In the genomic region with DNA sequence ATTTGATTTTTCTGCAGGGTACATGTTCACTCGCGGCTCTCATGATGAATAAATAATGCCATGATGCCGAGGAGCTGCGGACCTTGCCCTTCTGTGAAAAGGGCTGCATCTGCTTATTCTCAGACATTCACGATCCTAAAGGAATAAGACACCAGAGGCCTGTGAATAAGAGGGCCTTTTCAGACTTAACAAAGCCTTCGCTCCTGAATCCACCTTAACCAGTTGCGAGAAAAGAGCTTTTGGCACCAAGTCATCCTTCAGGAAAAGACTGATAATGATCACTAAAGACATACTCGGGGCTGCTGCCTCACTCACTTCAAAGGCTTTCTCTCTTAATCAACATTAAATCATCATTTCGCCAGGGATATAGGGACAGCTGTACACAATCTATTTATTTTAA, we compare ENCODE assay signal across 13 cellular contexts.
DNase-seq lines count a peak whose midpoint lies in the region; TF ChIP-seq lines count a peak whose summit lies in the region.
"Had no signal": no experiment of that assay in that cellular context is flagged by ENCODE, and none has a peak within 500 bp of the region (broad histone marks: within the 10 kb centered on the region; RNA-seq: fewer than 3 reads in every experiment).

No MANE protein-coding gene starts in this region.

- no peaks in the 10 kb centered on the region for H3K27me3 ChIP-seq in ovary
- H3K27me3 ChIP-seq: BLaER1 treated with 17β-estradiol and CSF1 and Interleukin-3, amounts not matched to agents 10 nM and 100 nM had no signal

- TF ChIP-seq POLR2A in ovary (IDR thresholded peaks at IDR 0.05), result no peak

- TF ChIP-seq CTCF in fibroblast of pulmonary artery (IDR thresholded peaks at IDR 0.05; ENCODE audit: low read length, missing control alignments) (no peak), ovary (IDR thresholded peaks at IDR 0.05) (no peak)

- no peaks in the 10 kb centered on the region for H3K4me1 ChIP-seq in ovary (ENCODE audit: insufficient read depth)
- H3K4me1 ChIP-seq: BLaER1 treated with 17β-estradiol and CSF1 and Interleukin-3, amounts not matched to agents 10 nM and 100 nM; parathyroid adenoma had no signal

- peak overlapping the region; percentile 30 for H3K4me3 ChIP-seq in fibroblast of pulmonary artery (replicated peaks; ENCODE audit: low read depth, low read length)
- H3K4me3 ChIP-seq in ovary, result peak overlapping the region; percentile 31
- H3K4me3 ChIP-seq: BLaER1 treated with 17β-estradiol and CSF1 and Interleukin-3, amounts not matched to agents 10 nM and 100 nM had no signal

- peak overlapping the region in 1 of 2 donors; percentile 27 for H3K27ac ChIP-seq in ovary
- H3K27ac ChIP-seq: BLaER1 treated with 17β-estradiol and CSF1 and Interleukin-3, amounts not matched to agents 10 nM and 100 nM; parathyroid adenoma had no signal

- TF ChIP-seq EP300 in ovary (IDR thresholded peaks at IDR 0.05), result no peak

- intact Hi-C loops in ovary (cut with DNase I), result no loop called here

- DNase-seq in AG08395 (ENCODE audit: low spot score) (peak; percentile 2), NCI-H69 (lab: John Stamatoyannopoulos, UW) (peak; percentile 75), fibroblast of pulmonary artery (ENCODE audit: low read depth) (peak; percentile 20), ovary (no peak), NCI-H1092 (lab: John Stamatoyannopoulos, UW) (no peak), HUDEP-2 (lab: John Stamatoyannopoulos, UW; ENCODE audit: unreplicated experiment in 76 of 76) (no peak), NCI-H446 treated with DMSO at 0.1 percent for 48 hours (lab: John Stamatoyannopoulos, UW) (no peak)
- DNase-seq in activated naive CD4-positive, alpha-beta T cell treated with Interleukin-2 at 50 U/mL for 16 hours, result no peak
- DNase-seq: cerebellar nuclear complex, NCI-H1694, SIG-M5 had no signal

- no peaks in the 10 kb centered on the region for H3K36me3 ChIP-seq in ovary
- H3K36me3 ChIP-seq: BLaER1 treated with 17β-estradiol and CSF1 and Interleukin-3, amounts not matched to agents 10 nM and 100 nM had no signal

- 10 to 16% (median 14%) methylated on average over 9 of the region's 9 CpGs for WGBS in ovary, 3 donors

- H3K9me3 ChIP-seq in ovary, result no peaks in the 10 kb centered on the region
- H3K9me3 ChIP-seq: BLaER1 treated with 17β-estradiol and CSF1 and Interleukin-3, amounts not matched to agents 10 nM and 100 nM had no signal

Comparison
In these comparisons a context has a peak if more than half of its experiments do, and no peak if none do; other contexts are left out.
1. DNase-seq: peak in AG08395 (single experiment), NCI-H69 (single experiment) and fibroblast of pulmonary artery (single experiment); none in ovary (0 of 5), activated naive CD4-positive, alpha-beta T cell treated with Interleukin-2 at 50 U/mL for 16 hours (single experiment), NCI-H1092 (single experiment), HUDEP-2 (0 of 76) and NCI-H446 treated with DMSO at 0.1 percent for 48 hours (single experiment).